In genomic region chr1:65002156-65002507, GRCh38 we compare ENCODE assay signal across 8 cellular contexts. TPM values are rescaled to one million over a fixed set of nuclear protein-coding genes. Genes with fewer than 3 reads are reported as not detected.
DNase-seq lines count a peak whose midpoint lies in the region; ATAC-seq, FAIRE-seq and TF ChIP-seq lines count a peak whose summit lies in the region.

No MANE protein-coding gene starts in this region.

- intact Hi-C loops in A673 (cut with micrococcal nuclease; ENCODE audit: unreplicated experiment): loop anchor here (5.0 kb wide), 1 partner anchor 35 kb away; the partner anchor contains the start of gene JAK1

- H3K9me3 ChIP-seq in A673 (ENCODE audit: low read depth, low read length, poor library complexity, severe bottlenecking) (peaks cover 16% of the 10 kb centered on the region), mucosa of rectum (ENCODE audit: control insufficient read depth in 2 of 2, low read length in 2 of 2) (no peaks in the 10 kb centered on the region)

- ATAC-seq in HG03039 (IDR thresholded peaks at IDR 0.05; ENCODE audit: unreplicated experiment): peak; percentile 13
- no peak for ATAC-seq in HG02623 (IDR thresholded peaks at IDR 0.05; ENCODE audit: unreplicated experiment)
- ATAC-seq in GM19035 (IDR thresholded peaks at IDR 0.05; ENCODE audit: unreplicated experiment): no peak

- no peak for FAIRE-seq in bronchial epithelial cell (lab: Jason Lieb, UNC)

- CTCF ChIA-PET in A673 (lab: Charles Lee): no interaction called here

- in situ Hi-C loops in GM13976 (cut with MboI; ENCODE audit: low sequenced_read_pairs, unreplicated experiment): no loop called here

- H3K27me3 ChIP-seq in A673 (replicated peaks; ENCODE audit: insufficient read depth, low read depth, low read length, poor library complexity): no peaks in the 10 kb centered on the region
- no peaks in the 10 kb centered on the region for H3K27me3 ChIP-seq in bronchial epithelial cell (ENCODE audit: control insufficient read depth, insufficient read depth, low read length)
- no peaks in the 10 kb centered on the region for H3K27me3 ChIP-seq in mucosa of rectum (ENCODE audit: control insufficient read depth in 2 of 2, insufficient read depth in 2 of 2, low read length in 2 of 2)

- H3K36me3 ChIP-seq in A673 (ENCODE audit: insufficient read depth, low read length, poor library complexity, severe bottlenecking): peaks cover 7% of the 10 kb centered on the region
- no peaks in the 10 kb centered on the region for H3K36me3 ChIP-seq in bronchial epithelial cell (ENCODE audit: control insufficient read depth, insufficient read depth, low read length)
- H3K36me3 ChIP-seq in mucosa of rectum (ENCODE audit: control insufficient read depth in 2 of 2, insufficient read depth in 2 of 2, low read length in 2 of 2): no peaks in the 10 kb centered on the region

- no peak for TF ChIP-seq CTCF in A673 (conservative IDR thresholded peaks at IDR 0.05; ENCODE audit: low read depth, low read length)
- TF ChIP-seq CTCF in bronchial epithelial cell (IDR thresholded peaks at IDR 0.05; ENCODE audit: insufficient read depth, low read length, severe bottlenecking): no peak
- TF ChIP-seq CTCF in GM13976 (IDR thresholded peaks at IDR 0.05; ENCODE audit: borderline replicate concordance, control extremely low read depth, extremely low read depth, insufficient read depth, missing control alignments): no peak

- H3K9ac ChIP-seq in mucosa of rectum (ENCODE audit: low read depth in 1 of 2, low read length in 2 of 2): peak overlapping the region in 1 of 2 donors; percentile 26

- H3K27ac ChIP-seq in A673 (ENCODE audit: low read depth, low read length, poor library complexity, severe bottlenecking) (peak overlapping the region; percentile 94), mucosa of rectum (ENCODE audit: low read depth in 2 of 2, low read length in 2 of 2) (peak overlapping the region; percentile 59 to 79)

- POLR2A ChIA-PET in A673 (lab: Charles Lee; ENCODE audit: low non-redundant PET): no interaction called here

- TSS peak; percentile 63 for BruUV-seq in A673 (replicated peaks; lab: Mats Ljungman, UMichigan)

- DNase-seq in A673 (ENCODE audit: low spot score) (no peak), bronchial epithelial cell (ENCODE audit: low read depth) (no peak), OCI-M1 (lab: John Stamatoyannopoulos, UW) (no peak), GM13976 (ENCODE audit: low spot score) (no peak)

- H3K4me3 ChIP-seq in A673 (ENCODE audit: low read depth, low read length, poor library complexity, severe bottlenecking) (peak overlapping the region; percentile 57), bronchial epithelial cell (ENCODE audit: low read depth, low read length) (peak overlapping the region; percentile 73), mucosa of rectum (ENCODE audit: low read length in 2 of 2) (peak overlapping the region; percentile 49 to 71)

- H3K4me1 ChIP-seq in A673 (ENCODE audit: insufficient read depth, low read length, poor library complexity, severe bottlenecking) (peaks cover 29% of the 10 kb centered on the region), mucosa of rectum (ENCODE audit: control insufficient read depth in 2 of 2, insufficient read depth in 2 of 2, low read length in 2 of 2) (peaks cover 0 to 2% of the 10 kb centered on the region in 2 donors)

RNA-seq across cellular contexts. Expression of gene JAK1, which starts 35.8 kb away (rescaled TPM):
- total RNA-seq in A673 (2021) (318 and 339 TPM in 2 replicates), bronchial epithelial cell (55.8 and 63.0 TPM in 2 replicates)
